25 cellular contexts compared by ENCODE assay signal in genomic region chr6:70735513-70735912, GRCh38.
"Had no signal": no experiment of that assay in that cellular context is flagged by ENCODE, and none has a peak within 500 bp of the region (broad histone marks: within the 10 kb centered on the region; RNA-seq: fewer than 3 reads in every experiment).

No MANE protein-coding gene starts in this region.

- H3K9me3 ChIP-seq: colonic mucosa, esophagus squamous epithelium, gastroesophageal sphincter, heart left ventricle, left ventricle myocardium inferior, lower lobe of right lung, mucosa of descending colon had no signal

- H3K27me3 ChIP-seq: colonic mucosa, esophagus squamous epithelium, gastroesophageal sphincter, heart left ventricle, hepatocyte had no signal

- H3K36me3 ChIP-seq: colonic mucosa had no signal

- H3K27ac ChIP-seq: colonic mucosa, epithelial cell of prostate, esophagus squamous epithelium, gastroesophageal sphincter, heart left ventricle, hepatocyte, left ventricle myocardium inferior, lower lobe of right lung had no signal

- H3K4me3 ChIP-seq: colonic mucosa, esophagus squamous epithelium, gastroesophageal sphincter, heart left ventricle, hepatocyte, left ventricle myocardium inferior, lower lobe of right lung, mucosa of descending colon had no signal

- ATAC-seq: effector memory CD8-positive, alpha-beta T cell; esophagus mucosa; gastroesophageal sphincter; left colon; left lobe of liver; lower lobe of right lung; mucosa of descending colon had no signal

- H3K4me1 ChIP-seq: colonic mucosa, esophagus squamous epithelium, lower lobe of right lung had no signal

- DNase-seq: colonic mucosa; cortex of kidney; effector CD8-positive, alpha-beta T cell; effector memory CD8-positive, alpha-beta T cell; endodermal cell; erythroblast; esophagus squamous epithelium; foreskin fibroblast; foreskin melanocyte; heart left ventricle; hypothalamus; immature natural killer cell; islet precursor cell; kidney; kidney glomerular epithelial cell; left colon; left ventricle myocardium inferior; lower lobe of right lung; mesenchymal stem cell; mucosa of descending colon had no signal
